ENCODE assay signal across 9 cellular contexts in the genomic region with DNA sequence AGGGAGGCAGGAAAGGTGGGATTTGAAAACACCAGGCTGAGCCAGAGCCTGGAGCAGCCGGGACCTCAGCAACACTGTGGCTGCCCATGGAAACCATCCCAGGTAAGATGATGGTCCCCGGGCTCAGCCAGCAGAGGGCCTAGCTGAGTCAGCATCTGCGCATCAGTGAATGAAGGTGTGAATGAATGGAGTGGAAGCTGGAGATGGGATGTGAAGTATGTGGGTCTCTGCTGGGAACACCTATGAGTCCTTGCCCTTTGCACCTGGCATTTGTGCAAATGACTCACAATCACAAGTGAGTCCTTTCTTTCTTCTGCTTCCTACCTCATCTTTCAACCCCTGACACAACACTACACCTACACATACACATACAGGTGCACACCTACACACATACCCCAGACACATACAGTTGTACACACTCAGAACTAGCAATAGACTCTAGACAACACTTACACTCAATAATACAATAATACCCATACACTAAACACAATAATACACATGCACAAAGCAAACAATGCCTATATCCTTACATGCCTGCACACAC.
A peak's percentile ranks its signal among the peaks of the same experiment; 100 is the strongest.
DNase-seq lines count a peak whose midpoint lies in the region; FAIRE-seq and TF ChIP-seq lines count a peak whose summit lies in the region.
"Had no signal": no experiment of that assay in that cellular context is flagged by ENCODE, and none has a peak within 500 bp of the region (broad histone marks: within the 10 kb centered on the region; RNA-seq: fewer than 3 reads in every experiment).

No MANE protein-coding gene starts in this region.

- DNase-seq in AG09319 (ENCODE audit: extremely low read depth, low read depth), result no peak
- no peak for DNase-seq in GM12892 (ENCODE audit: insufficient read length)
- DNase-seq in UCSD-AML1 (lab: John Stamatoyannopoulos, UW; ENCODE audit: unreplicated experiment), result peak; percentile 66
- DNase-seq in immature natural killer cell, result no peak
- DNase-seq in NCI-H510A treated with DMSO at 0.1 percent for 48 hours (lab: John Stamatoyannopoulos, UW), result no peak
- no peak for DNase-seq in SK-N-DZ (ENCODE audit: low spot score)
- no peak for DNase-seq in T-helper 1 cell
- DNase-seq in NCI-H2227 treated with DMSO at 0.1 percent for 48 hours (lab: John Stamatoyannopoulos, UW), result no peak

- H3K9me3 Mint-ChIP-seq in immature natural killer cell, result peaks cover 0 to 1% (median 0%) of the 10 kb centered on the region in 6 donors
- H3K9me3 Mint-ChIP-seq: mesothelial cell of epicardium had no signal

- peak overlapping the region; percentile 47 to 79 (median 70) for H3K4me3 Mint-ChIP-seq in immature natural killer cell
- H3K4me3 Mint-ChIP-seq: mesothelial cell of epicardium had no signal

- no peak for TF ChIP-seq POLR2A in GM12892 (IDR thresholded peaks at IDR 0.05; ENCODE audit: low read depth, low read length)

- H3K4me1 Mint-ChIP-seq in immature natural killer cell, result peaks cover 70 to 90% of the 10 kb centered on the region in 2 donors

- H3K27me3 Mint-ChIP-seq in immature natural killer cell (ENCODE audit: low read depth in 3 of 3), result peaks cover 4 to 23% (median 16%) of the 10 kb centered on the region in 3 donors

- peaks cover 0 to 8% (median 0%) of the 10 kb centered on the region in 3 donors for H3K36me3 Mint-ChIP-seq in immature natural killer cell
- H3K36me3 Mint-ChIP-seq: mesothelial cell of epicardium had no signal

- peak; percentile 31 for TF ChIP-seq CTCF in AG09319 (IDR thresholded peaks at IDR 0.05; ENCODE audit: low read depth, low read length)

- FAIRE-seq in GM12892 (lab: Jason Lieb, UNC), result peak; percentile 21

- H3K27ac Mint-ChIP-seq in immature natural killer cell, result peak overlapping the region; percentile 23 to 80 (median 71)
- H3K27ac Mint-ChIP-seq: mesothelial cell of epicardium had no signal
